ENCODE assay signal across 8 cellular contexts in the genomic region with DNA sequence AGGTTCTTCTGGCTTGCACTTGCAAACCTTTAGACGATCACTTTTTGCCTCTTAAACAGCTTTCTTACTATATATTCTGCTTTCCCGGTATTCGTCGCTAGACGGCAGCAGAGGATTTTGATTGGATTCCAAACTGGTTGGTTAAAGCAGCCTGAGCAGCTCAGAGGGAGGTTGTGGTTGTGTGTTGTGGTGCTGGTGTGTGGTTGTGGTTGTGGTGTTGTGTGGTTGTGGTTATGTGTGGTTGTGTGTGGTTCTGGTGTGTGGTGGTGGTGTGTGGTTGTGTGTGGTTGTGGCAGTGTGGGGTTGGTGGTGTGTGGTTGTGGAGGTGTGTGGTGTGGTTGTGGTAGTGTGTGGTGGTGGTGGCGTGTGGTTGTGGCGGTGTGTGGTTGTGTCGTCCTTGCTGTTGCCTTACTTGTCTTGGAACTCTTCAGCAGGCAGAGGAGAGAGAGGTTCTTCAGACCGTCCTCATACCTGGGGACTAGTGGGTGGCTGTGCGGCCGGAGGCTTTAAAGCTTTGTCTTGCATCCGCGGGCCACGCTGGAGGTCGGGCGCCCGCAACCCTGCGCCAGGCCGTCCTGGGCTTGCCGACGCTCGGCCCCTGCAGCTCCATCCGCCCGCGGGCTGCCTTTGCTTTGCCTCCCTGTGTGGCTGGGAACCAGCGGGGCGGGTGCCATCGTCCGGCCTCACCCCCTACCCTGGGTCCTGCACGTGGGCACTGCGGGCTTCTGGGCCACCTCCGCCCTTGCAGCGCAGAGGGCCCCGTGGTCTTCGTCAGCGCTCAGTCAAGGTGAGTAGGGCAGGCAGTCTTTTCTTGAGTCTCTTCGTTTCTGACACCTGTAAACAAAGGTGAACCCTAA.
DNase-seq lines count a peak whose midpoint lies in the region; ATAC-seq, FAIRE-seq and TF ChIP-seq lines count a peak whose summit lies in the region.

No MANE protein-coding gene starts in this region.

- H3K4me1 ChIP-seq in osteoblast (ENCODE audit: insufficient read depth, low read length) = no peaks in the 10 kb centered on the region

- no peak overlapping the region for H3K27ac ChIP-seq in osteoblast (ENCODE audit: low read depth, low read length)
- H3K27ac ChIP-seq in CD4-positive, alpha-beta T cell (ENCODE audit: low read depth, low read length) = no peak overlapping the region

- H3K36me3 ChIP-seq in osteoblast (ENCODE audit: insufficient read depth, low read length) = no peaks in the 10 kb centered on the region

- H3K4me1 Mint-ChIP-seq in CD4-positive, alpha-beta T cell (ENCODE audit: low read depth) = no peaks in the 10 kb centered on the region

- no peak overlapping the region for H3K27ac Mint-ChIP-seq in CD4-positive, alpha-beta T cell

- no peaks in the 10 kb centered on the region for H3K79me2 ChIP-seq in osteoblast (ENCODE audit: insufficient read depth, low read length)

- ATAC-seq in GM18498 (IDR thresholded peaks at IDR 0.05; ENCODE audit: unreplicated experiment) = no peak
- ATAC-seq in CD4-positive, alpha-beta T cell (ENCODE audit: poor library complexity) = no peak

- H4K20me1 ChIP-seq in osteoblast (ENCODE audit: insufficient read depth, low read length) = no peaks in the 10 kb centered on the region

- H3K4me3 ChIP-seq in GM12864 (ENCODE audit: low read depth, low read length) (no peak overlapping the region), fibroblast of the aortic adventitia (ENCODE audit: low read depth, low read length) (no peak overlapping the region), osteoblast (ENCODE audit: insufficient read depth, low read length) (no peak overlapping the region)

- H3K4me3 Mint-ChIP-seq in CD4-positive, alpha-beta T cell = no peak overlapping the region

- peak; percentile 83 for FAIRE-seq in TTC549 (lab: Jason Lieb, UNC)

- H3K9me3 Mint-ChIP-seq in CD4-positive, alpha-beta T cell = peaks cover 5% of the 10 kb centered on the region

- H3K27me3 Mint-ChIP-seq in CD4-positive, alpha-beta T cell = peaks cover 4% of the 10 kb centered on the region

- POLR2A ChIA-PET in CD4-positive, alpha-beta T cell (lab: Charles Lee) = no interaction called here

- intact Hi-C loops in CD4-positive, alpha-beta T cell (cut with DNase I, micrococcal nuclease) = loop anchor here in 1 of 2 experiments (2.0 kb wide), 1 partner anchor 36 kb away; no protein-coding TSS in a partner anchor

- peak overlapping the region; percentile 41 for H2AFZ ChIP-seq in osteoblast (ENCODE audit: low read length)

- DNase-seq in A172 (ENCODE audit: low spot score) = peak; percentile 64
- DNase-seq in GM12864 (ENCODE audit: low read depth) = peak; percentile 10
- DNase-seq in NCI-H187 treated with DMSO at 0.1 percent for 48 hours (lab: John Stamatoyannopoulos, UW) = peak; percentile 3
- DNase-seq in fibroblast of the aortic adventitia (ENCODE audit: low read depth) = peak; percentile 54
- DNase-seq in osteoblast (ENCODE audit: insufficient read length, low spot score, missing footprints) = peak; percentile 89
- DNase-seq in CD4-positive, alpha-beta T cell = no peak

- TF ChIP-seq CTCF in GM12864 (IDR thresholded peaks at IDR 0.05; ENCODE audit: low read depth, low read length, missing control alignments) (peak; percentile 84), fibroblast of the aortic adventitia (IDR thresholded peaks at IDR 0.05; ENCODE audit: insufficient read depth, low read length) (peak; percentile 70), osteoblast (IDR thresholded peaks at IDR 0.05; ENCODE audit: extremely low read depth, low read depth, low read length) (peak; percentile 88)
- TF ChIP-seq CTCF in CD4-positive, alpha-beta T cell (IDR thresholded peaks at IDR 0.05) = no peak

- CTCF ChIA-PET in CD4-positive, alpha-beta T cell (lab: Charles Lee) = no interaction called here

- no peaks in the 10 kb centered on the region for H3K27me3 ChIP-seq in osteoblast (ENCODE audit: insufficient read depth, low read length)
- no peaks in the 10 kb centered on the region for H3K27me3 ChIP-seq in CD4-positive, alpha-beta T cell (ENCODE audit: control insufficient read depth, insufficient read depth, low read length)

- no peaks in the 10 kb centered on the region for H3K36me3 Mint-ChIP-seq in CD4-positive, alpha-beta T cell (ENCODE audit: low read depth)

- H3K4me2 ChIP-seq in osteoblast (ENCODE audit: insufficient read depth, low read length) = no peak overlapping the region

- no peaks in the 10 kb centered on the region for H3K9me3 ChIP-seq in osteoblast (ENCODE audit: low read depth, low read length)
- H3K9me3 ChIP-seq in CD4-positive, alpha-beta T cell (ENCODE audit: control insufficient read depth, low read length) = no peaks in the 10 kb centered on the region

Comparison
In these comparisons a context has a peak if more than half of its experiments do, and no peak if none do; other contexts are left out.
1. DNase-seq: peak in A172 (single experiment), GM12864 (single experiment), NCI-H187 treated with DMSO at 0.1 percent for 48 hours (single experiment), fibroblast of the aortic adventitia (single experiment) and osteoblast (single experiment); none in CD4-positive, alpha-beta T cell (0 of 10).